In genomic region chr1:66405046-66405445, GRCh38 we compare ENCODE assay signal across 22 cellular contexts.
"Had no signal": no experiment of that assay in that cellular context is flagged by ENCODE, and none has a peak within 500 bp of the region (broad histone marks: within the 10 kb centered on the region; RNA-seq: fewer than 3 reads in every experiment).

No MANE protein-coding gene starts in this region.

- H3K9me3 ChIP-seq: ovary, prostate gland, spleen, tibial artery had no signal

- H3K27ac ChIP-seq: coronary artery, heart left ventricle, ovary, spleen, tibial artery had no signal

- H3K27ac Mint-ChIP-seq: activated CD4-positive, alpha-beta memory T cell treated with anti-CD3 and anti-CD28 coated beads for 36 hours; activated CD4-positive, alpha-beta T cell treated with anti-CD3 and anti-CD28 coated beads for 36 hours; activated naive CD4-positive, alpha-beta T cell treated with anti-CD3 and anti-CD28 coated beads, Interleukin-2, amount 10 ng/mL, durations not matched to agents 7 days and 5 days; activated T-cell treated with anti-CD3 and anti-CD28 coated beads, Interleukin-2, amount 50 U/mL, for 72 hours; stimulated activated naive CD8-positive, alpha-beta T cell treated with anti-CD3 and anti-CD28 coated beads, Interleukin-15, amount 100 ng/mL, for 72 hours; T-helper 1 cell treated with Interleukin-12 subunit alpha and Interleukin-12 subunit beta and Interleukin-4 antibody, amounts not matched to agents 30 μg/mL and 1 μg/mL, for 36 hours; WTC11 had no signal

- H3K4me3 Mint-ChIP-seq: activated CD4-positive, alpha-beta memory T cell treated with anti-CD3 and anti-CD28 coated beads for 36 hours; activated CD4-positive, alpha-beta T cell treated with anti-CD3 and anti-CD28 coated beads for 36 hours; activated naive CD4-positive, alpha-beta T cell treated with anti-CD3 and anti-CD28 coated beads, Interleukin-2, amount 10 ng/mL, durations not matched to agents 7 days and 5 days; activated T-cell treated with anti-CD3 and anti-CD28 coated beads, Interleukin-2, amount 50 U/mL, for 72 hours; natural killer cell treated with Interleukin-12 subunit alpha and Interleukin-12 subunit beta and Interleukin-15 and Interleukin-18, amount 100 ng/mL, for 72 hours; stimulated activated naive CD8-positive, alpha-beta T cell treated with anti-CD3 and anti-CD28 coated beads, Interleukin-15, amount 100 ng/mL, for 72 hours; T-helper 1 cell treated with Interleukin-12 subunit alpha and Interleukin-12 subunit beta and Interleukin-4 antibody, amounts not matched to agents 30 μg/mL and 1 μg/mL, for 36 hours; WTC11 had no signal

- H3K27me3 Mint-ChIP-seq: activated CD4-positive, alpha-beta memory T cell treated with anti-CD3 and anti-CD28 coated beads for 36 hours; activated CD4-positive, alpha-beta T cell treated with anti-CD3 and anti-CD28 coated beads for 36 hours; activated naive CD4-positive, alpha-beta T cell treated with anti-CD3 and anti-CD28 coated beads, Interleukin-2, amount 10 ng/mL, durations not matched to agents 7 days and 5 days; stimulated activated naive CD8-positive, alpha-beta T cell treated with anti-CD3 and anti-CD28 coated beads, Interleukin-15, amount 100 ng/mL, for 72 hours had no signal

- H3K36me3 ChIP-seq: heart left ventricle, ovary, prostate gland, spleen, tibial artery had no signal

- DNase-seq: activated CD4-positive, alpha-beta memory T cell treated with anti-CD3 and anti-CD28 coated beads for 36 hours; activated CD4-positive, alpha-beta T cell treated with anti-CD3 and anti-CD28 coated beads for 36 hours; activated effector memory CD4-positive, alpha-beta T cell treated with Interleukin-2 at 50 U/mL for 16 hours; activated naive CD4-positive, alpha-beta T cell treated with anti-CD3 and anti-CD28 coated beads, Interleukin-2, amount 10 ng/mL, durations not matched to agents 7 days and 5 days; activated T-cell treated with anti-CD3 and anti-CD28 coated beads, Interleukin-2, amount 50 U/mL, for 72 hours; amygdala; cerebellar nuclear complex; heart left ventricle; left ventricle myocardium superior; mammary epithelial cell; midbrain; ovary; spleen; stimulated activated CD4-positive, alpha-beta T cell treated with anti-CD3 and anti-CD28 coated beads, Interleukin-4, amount 100 ng/mL, for 1 hour; stimulated activated naive CD8-positive, alpha-beta T cell treated with anti-CD3 and anti-CD28 coated beads, Interleukin-15, amount 100 ng/mL, for 72 hours; T1000; tibial artery had no signal

- H3K4me1 ChIP-seq: prostate gland had no signal

- ATAC-seq: activated CD4-positive, alpha-beta T cell treated with anti-CD3 and anti-CD28 coated beads for 36 hours; activated T-cell treated with anti-CD3 and anti-CD28 coated beads, Interleukin-2, amount 50 U/mL, for 72 hours; heart left ventricle; left ventricle myocardium superior; natural killer cell treated with Interleukin-12 subunit alpha and Interleukin-12 subunit beta and Interleukin-15 and Interleukin-18, amount 100 ng/mL, for 72 hours; stimulated activated naive CD8-positive, alpha-beta T cell treated with anti-CD3 and anti-CD28 coated beads, Interleukin-15, amount 100 ng/mL, for 72 hours; WTC11 had no signal

- H3K4me3 ChIP-seq: coronary artery, heart left ventricle, ovary, prostate gland, spleen, tibial artery had no signal

- H3K36me3 Mint-ChIP-seq: activated CD4-positive, alpha-beta memory T cell treated with anti-CD3 and anti-CD28 coated beads for 36 hours had no signal

- H3K27me3 ChIP-seq: heart left ventricle, ovary, spleen, tibial artery had no signal
